16 cellular contexts compared by ENCODE assay signal in genomic region chr2:31748041-31748440, GRCh38.
"Had no signal": no experiment of that assay in that cellular context is flagged by ENCODE, and none has a peak within 500 bp of the region (broad histone marks: within the 10 kb centered on the region; RNA-seq: fewer than 3 reads in every experiment).

No MANE protein-coding gene starts in this region.

- H3K4me1 ChIP-seq: Peyer's patch, SJCRH30 had no signal

- H3K27me3 ChIP-seq: Peyer's patch, SJCRH30 had no signal

- H3K27ac ChIP-seq: HL-60, Peyer's patch, SJCRH30 had no signal

- ATAC-seq: Right ventricle myocardium inferior, SK-N-SH treated with all-trans-retinoic acid at 6 μM for 48 hours had no signal

- H3K36me3 ChIP-seq: Peyer's patch, SJCRH30 had no signal

- H3K4me3 ChIP-seq: Peyer's patch, SJCRH30 had no signal

- DNase-seq: KBM-7, MM.1S, NCI-H1092 treated with DMSO at 0.1 percent for 48 hours, NCI-H1436, NCI-H187 treated with DMSO at 0.1 percent for 48 hours, NCI-H2029 treated with DMSO at 0.1 percent for 48 hours, NCI-H2171 treated with DMSO at 0.1 percent for 48 hours, NCI-H524, NCI-H526 treated with DMSO at 0.1 percent for 48 hours, NCI-H774, Peyer's patch, SHP77 treated with DMSO at 0.1 percent for 48 hours, SJCRH30 had no signal
